Comparison of ENCODE assay signal across 8 cellular contexts in the genomic region with DNA sequence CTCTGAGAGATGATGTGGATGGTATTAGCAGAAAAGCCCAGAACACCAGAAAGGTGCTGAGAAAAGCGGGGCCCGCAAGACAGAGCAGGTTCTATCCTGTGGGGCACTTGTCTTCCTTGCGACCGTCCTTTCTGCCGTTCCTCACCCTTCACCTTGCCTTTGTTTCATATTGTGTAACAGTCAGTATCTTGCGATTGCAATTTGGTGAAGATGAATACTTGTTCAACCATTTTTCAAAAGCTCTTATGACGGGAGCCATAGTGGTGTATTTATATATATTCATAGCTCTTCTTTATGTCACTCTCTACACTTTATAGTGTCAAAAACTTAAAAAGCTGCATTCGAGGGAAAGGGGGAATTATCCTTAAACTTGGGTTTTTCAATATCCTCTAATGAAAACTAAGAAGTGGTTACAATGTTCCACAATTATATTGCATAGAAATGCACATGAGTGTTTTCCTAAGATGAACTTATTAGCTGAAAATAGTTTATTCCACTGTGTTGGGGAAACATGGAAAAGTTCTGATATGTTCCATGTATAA. TPM values are rescaled to one million over a fixed set of nuclear protein-coding genes. Genes with fewer than 3 reads are reported as not detected.
DNase-seq lines count a peak whose midpoint lies in the region; ATAC-seq and TF ChIP-seq lines count a peak whose summit lies in the region.

No MANE protein-coding gene starts in this region.

- peaks cover 53% of the 10 kb centered on the region for H3K27me3 Mint-ChIP-seq in activated naive CD4-positive, alpha-beta T cell treated with anti-CD3 and anti-CD28 coated beads for 36 hours (ENCODE audit: low read depth)

- no peak for ATAC-seq in HG02870 (IDR thresholded peaks at IDR 0.05; ENCODE audit: unreplicated experiment)
- no peak for ATAC-seq in GM18867 (IDR thresholded peaks at IDR 0.05; ENCODE audit: unreplicated experiment)
- ATAC-seq in HG02798 (IDR thresholded peaks at IDR 0.05; ENCODE audit: poor library complexity, unreplicated experiment), result no peak

- TF ChIP-seq CTCF in dorsolateral prefrontal cortex (IDR thresholded peaks at IDR 0.05 in 54 of 56, conservative IDR thresholded peaks at IDR 0.05 in 2 of 56; ENCODE audit: low read depth in 1 of 56, partially characterized antibody in 56 of 56), result no peak

- H3K9me3 ChIP-seq in muscle layer of duodenum (ENCODE audit: control insufficient read depth in 1 of 2, low read length in 2 of 2), result no peaks in the 10 kb centered on the region

- H3K36me3 ChIP-seq in muscle layer of duodenum (ENCODE audit: control insufficient read depth in 1 of 2, insufficient read depth in 2 of 2, low read length in 2 of 2), result peaks cover 0 to 4% of the 10 kb centered on the region in 2 donors

- intact Hi-C loops in activated naive CD4-positive, alpha-beta T cell treated with anti-CD3 and anti-CD28 coated beads for 36 hours (cut with micrococcal nuclease), result no loop called here
- intact Hi-C loops in dorsolateral prefrontal cortex (cut with DNase I), result loop anchor here (5.0 to 10.0 kb wide), 5 partner anchors 34 to 221 kb away; a partner anchor contains a TSS

- H3K4me1 Mint-ChIP-seq in activated naive CD4-positive, alpha-beta T cell treated with anti-CD3 and anti-CD28 coated beads for 36 hours (ENCODE audit: low read depth), result peaks cover 9% of the 10 kb centered on the region

- H3K27ac ChIP-seq in dorsolateral prefrontal cortex, result peak overlapping the region in 51 of 59 donors; percentile 11 to 89 (median 69)
- peak overlapping the region; percentile 58 for H3K27ac ChIP-seq in muscle layer of duodenum (ENCODE audit: low read length)

- H3K4me3 Mint-ChIP-seq in activated naive CD4-positive, alpha-beta T cell treated with anti-CD3 and anti-CD28 coated beads for 36 hours, result peak overlapping the region; percentile 70

- H3K27me3 ChIP-seq in dorsolateral prefrontal cortex (no peaks in the 10 kb centered on the region), muscle layer of duodenum (ENCODE audit: low read depth, low read length) (no peaks in the 10 kb centered on the region)

- peak overlapping the region; percentile 36 to 99 (median 76) for H3K4me3 ChIP-seq in dorsolateral prefrontal cortex
- peak overlapping the region; percentile 85 to 87 for H3K4me3 ChIP-seq in muscle layer of duodenum (ENCODE audit: low read depth in 1 of 2, low read length in 2 of 2)

- DNase-seq in activated naive CD4-positive, alpha-beta T cell treated with anti-CD3 and anti-CD28 coated beads for 36 hours, result no peak
- DNase-seq in activated naive CD4-positive, alpha-beta T cell (lab: John Stamatoyannopoulos, UW), result no peak
- peak; percentile 71 for DNase-seq in NCI-H2029 treated with DMSO at 0.1 percent for 48 hours (lab: John Stamatoyannopoulos, UW)
- peak in 2 of 10 donors; percentile 31 to 53 for DNase-seq in dorsolateral prefrontal cortex

- peaks cover 0 to 3% of the 10 kb centered on the region in 2 donors for H3K4me1 ChIP-seq in muscle layer of duodenum (ENCODE audit: control insufficient read depth in 1 of 2, insufficient read depth in 2 of 2, low read length in 2 of 2)

- no peak overlapping the region for H3K27ac Mint-ChIP-seq in activated naive CD4-positive, alpha-beta T cell treated with anti-CD3 and anti-CD28 coated beads for 36 hours

- CTCF ChIA-PET in activated naive CD4-positive, alpha-beta T cell treated with anti-CD3 and anti-CD28 coated beads for 36 hours (lab: Charles Lee), result interaction anchor here (0.7 to 1.5 kb wide), 2 partner anchors 11 to 195 kb away, joined by 3 read pairs; no protein-coding TSS in a partner anchor

- no peaks in the 10 kb centered on the region for H3K36me3 Mint-ChIP-seq in activated naive CD4-positive, alpha-beta T cell treated with anti-CD3 and anti-CD28 coated beads for 36 hours (ENCODE audit: low read depth)

- H3K9me3 Mint-ChIP-seq in activated naive CD4-positive, alpha-beta T cell treated with anti-CD3 and anti-CD28 coated beads for 36 hours, result no peaks in the 10 kb centered on the region

RNA-seq across cellular contexts. Expression of a gene that starts 0.8 kb away (rescaled TPM):
- total RNA-seq in activated naive CD4-positive, alpha-beta T cell treated with anti-CD3 and anti-CD28 coated beads for 36 hours, result 10 to 100 TPM; 11.5 to 13.3 TPM
- 10 to 100 TPM; 30.8 to 75.4 (median 54.1) TPM for total RNA-seq in dorsolateral prefrontal cortex
